In genomic region chr16:68719993-68720489, GRCh38 we compare ENCODE assay signal across 1 cellular context.
TF ChIP-seq lines count a peak whose summit lies in the region.

No MANE protein-coding gene starts in this region.

TF ChIP-seq in GM12878, 131 proteins besides CTCF, POLR2A, EP300 and RAD21 (continues in another document):
- TF ChIP-seq MTA3 (IDR thresholded peaks at IDR 0.05; ENCODE audit: borderline replicate concordance, low read length), result peak; percentile 69; the same call in 1 of the 2 replicates
- peak; percentile 74; the same call in 1 of the 2 replicates for TF ChIP-seq TCF3 (IDR thresholded peaks at IDR 0.05; ENCODE audit: borderline replicate concordance, insufficient read depth, low read depth, low read length)
- TF ChIP-seq KDM1A (IDR thresholded peaks at IDR 0.05; ENCODE audit: borderline replicate concordance), result no peak
- peak; percentile 40 for TF ChIP-seq RAD51 (IDR thresholded peaks at IDR 0.05)
- TF ChIP-seq TCF12 (IDR thresholded peaks at IDR 0.05; ENCODE audit: low read depth, low read length), result peak; percentile 80
- TF ChIP-seq, protein P1, sequence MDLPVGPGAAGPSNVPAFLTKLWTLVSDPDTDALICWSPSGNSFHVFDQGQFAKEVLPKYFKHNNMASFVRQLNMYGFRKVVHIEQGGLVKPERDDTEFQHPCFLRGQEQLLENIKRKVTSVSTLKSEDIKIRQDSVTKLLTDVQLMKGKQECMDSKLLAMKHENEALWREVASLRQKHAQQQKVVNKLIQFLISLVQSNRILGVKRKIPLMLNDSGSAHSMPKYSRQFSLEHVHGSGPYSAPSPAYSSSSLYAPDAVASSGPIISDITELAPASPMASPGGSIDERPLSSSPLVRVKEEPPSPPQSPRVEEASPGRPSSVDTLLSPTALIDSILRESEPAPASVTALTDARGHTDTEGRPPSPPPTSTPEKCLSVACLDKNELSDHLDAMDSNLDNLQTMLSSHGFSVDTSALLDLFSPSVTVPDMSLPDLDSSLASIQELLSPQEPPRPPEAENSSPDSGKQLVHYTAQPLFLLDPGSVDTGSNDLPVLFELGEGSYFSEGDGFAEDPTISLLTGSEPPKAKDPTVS (IDR thresholded peaks at IDR 0.05; ENCODE audit: low read depth, low read length), result no peak
- TF ChIP-seq CEBPB (IDR thresholded peaks at IDR 0.05; ENCODE audit: borderline replicate concordance in 1 of 2, low read depth in 2 of 2, low read length in 2 of 2), result 0 out of 4 replicates have a peak, but pooled peaks of 1 of the 2 experiments have one; percentile 27
- no peak for TF ChIP-seq ZZZ3 (IDR thresholded peaks at IDR 0.05; ENCODE audit: control insufficient read depth, insufficient read length, low read depth)
- TF ChIP-seq, protein P2, sequence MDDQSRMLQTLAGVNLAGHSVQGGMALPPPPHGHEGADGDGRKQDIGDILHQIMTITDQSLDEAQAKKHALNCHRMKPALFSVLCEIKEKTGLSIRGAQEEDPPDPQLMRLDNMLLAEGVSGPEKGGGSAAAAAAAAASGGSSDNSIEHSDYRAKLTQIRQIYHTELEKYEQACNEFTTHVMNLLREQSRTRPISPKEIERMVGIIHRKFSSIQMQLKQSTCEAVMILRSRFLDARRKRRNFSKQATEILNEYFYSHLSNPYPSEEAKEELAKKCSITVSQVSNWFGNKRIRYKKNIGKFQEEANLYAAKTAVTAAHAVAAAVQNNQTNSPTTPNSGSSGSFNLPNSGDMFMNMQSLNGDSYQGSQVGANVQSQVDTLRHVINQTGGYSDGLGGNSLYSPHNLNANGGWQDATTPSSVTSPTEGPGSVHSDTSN (IDR thresholded peaks at IDR 0.05; ENCODE audit: insufficient replicate concordance, low read depth, low read length), result no peak
- TF ChIP-seq, protein P3, sequence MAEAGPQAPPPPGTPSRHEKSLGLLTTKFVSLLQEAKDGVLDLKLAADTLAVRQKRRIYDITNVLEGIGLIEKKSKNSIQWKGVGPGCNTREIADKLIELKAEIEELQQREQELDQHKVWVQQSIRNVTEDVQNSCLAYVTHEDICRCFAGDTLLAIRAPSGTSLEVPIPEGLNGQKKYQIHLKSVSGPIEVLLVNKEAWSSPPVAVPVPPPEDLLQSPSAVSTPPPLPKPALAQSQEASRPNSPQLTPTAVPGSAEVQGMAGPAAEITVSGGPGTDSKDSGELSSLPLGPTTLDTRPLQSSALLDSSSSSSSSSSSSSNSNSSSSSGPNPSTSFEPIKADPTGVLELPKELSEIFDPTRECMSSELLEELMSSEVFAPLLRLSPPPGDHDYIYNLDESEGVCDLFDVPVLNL (IDR thresholded peaks at IDR 0.05; ENCODE audit: low read depth, low read length), result no peak
- TF ChIP-seq MEF2A (IDR thresholded peaks at IDR 0.05; ENCODE audit: insufficient read depth, low read depth, low read length), result 0 out of 2 replicates have a peak, but pooled peaks have one; percentile 8
- peak; percentile 65 for TF ChIP-seq CUX1 (IDR thresholded peaks at IDR 0.05; ENCODE audit: insufficient replicate concordance, low read depth, low read length)
- TF ChIP-seq WRNIP1 (IDR thresholded peaks at IDR 0.05; ENCODE audit: borderline replicate concordance, low read depth, low read length), result no peak
- 0 out of 2 replicates have a peak, but pooled peaks have one; percentile 18 for TF ChIP-seq TCF7 (IDR thresholded peaks at IDR 0.05; ENCODE audit: borderline replicate concordance)
- TF ChIP-seq FOXK2 (IDR thresholded peaks at IDR 0.05), result no peak
- TF ChIP-seq, protein P4, sequence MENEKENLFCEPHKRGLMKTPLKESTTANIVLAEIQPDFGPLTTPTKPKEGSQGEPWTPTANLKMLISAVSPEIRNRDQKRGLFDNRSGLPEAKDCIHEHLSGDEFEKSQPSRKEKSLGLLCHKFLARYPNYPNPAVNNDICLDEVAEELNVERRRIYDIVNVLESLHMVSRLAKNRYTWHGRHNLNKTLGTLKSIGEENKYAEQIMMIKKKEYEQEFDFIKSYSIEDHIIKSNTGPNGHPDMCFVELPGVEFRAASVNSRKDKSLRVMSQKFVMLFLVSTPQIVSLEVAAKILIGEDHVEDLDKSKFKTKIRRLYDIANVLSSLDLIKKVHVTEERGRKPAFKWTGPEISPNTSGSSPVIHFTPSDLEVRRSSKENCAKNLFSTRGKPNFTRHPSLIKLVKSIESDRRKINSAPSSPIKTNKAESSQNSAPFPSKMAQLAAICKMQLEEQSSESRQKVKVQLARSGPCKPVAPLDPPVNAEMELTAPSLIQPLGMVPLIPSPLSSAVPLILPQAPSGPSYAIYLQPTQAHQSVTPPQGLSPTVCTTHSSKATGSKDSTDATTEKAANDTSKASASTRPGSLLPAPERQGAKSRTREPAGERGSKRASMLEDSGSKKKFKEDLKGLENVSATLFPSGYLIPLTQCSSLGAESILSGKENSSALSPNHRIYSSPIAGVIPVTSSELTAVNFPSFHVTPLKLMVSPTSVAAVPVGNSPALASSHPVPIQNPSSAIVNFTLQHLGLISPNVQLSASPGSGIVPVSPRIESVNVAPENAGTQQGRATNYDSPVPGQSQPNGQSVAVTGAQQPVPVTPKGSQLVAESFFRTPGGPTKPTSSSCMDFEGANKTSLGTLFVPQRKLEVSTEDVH (IDR thresholded peaks at IDR 0.05; ENCODE audit: low read depth, partially characterized antibody), result no peak
- TF ChIP-seq IKZF2 (IDR thresholded peaks at IDR 0.05), result peak; percentile 87 to 89; a peak in 3 of 4 replicates
- peak; percentile 60 for TF ChIP-seq IKZF1 (conservative IDR thresholded peaks at IDR 0.05)
- TF ChIP-seq, protein P5, sequence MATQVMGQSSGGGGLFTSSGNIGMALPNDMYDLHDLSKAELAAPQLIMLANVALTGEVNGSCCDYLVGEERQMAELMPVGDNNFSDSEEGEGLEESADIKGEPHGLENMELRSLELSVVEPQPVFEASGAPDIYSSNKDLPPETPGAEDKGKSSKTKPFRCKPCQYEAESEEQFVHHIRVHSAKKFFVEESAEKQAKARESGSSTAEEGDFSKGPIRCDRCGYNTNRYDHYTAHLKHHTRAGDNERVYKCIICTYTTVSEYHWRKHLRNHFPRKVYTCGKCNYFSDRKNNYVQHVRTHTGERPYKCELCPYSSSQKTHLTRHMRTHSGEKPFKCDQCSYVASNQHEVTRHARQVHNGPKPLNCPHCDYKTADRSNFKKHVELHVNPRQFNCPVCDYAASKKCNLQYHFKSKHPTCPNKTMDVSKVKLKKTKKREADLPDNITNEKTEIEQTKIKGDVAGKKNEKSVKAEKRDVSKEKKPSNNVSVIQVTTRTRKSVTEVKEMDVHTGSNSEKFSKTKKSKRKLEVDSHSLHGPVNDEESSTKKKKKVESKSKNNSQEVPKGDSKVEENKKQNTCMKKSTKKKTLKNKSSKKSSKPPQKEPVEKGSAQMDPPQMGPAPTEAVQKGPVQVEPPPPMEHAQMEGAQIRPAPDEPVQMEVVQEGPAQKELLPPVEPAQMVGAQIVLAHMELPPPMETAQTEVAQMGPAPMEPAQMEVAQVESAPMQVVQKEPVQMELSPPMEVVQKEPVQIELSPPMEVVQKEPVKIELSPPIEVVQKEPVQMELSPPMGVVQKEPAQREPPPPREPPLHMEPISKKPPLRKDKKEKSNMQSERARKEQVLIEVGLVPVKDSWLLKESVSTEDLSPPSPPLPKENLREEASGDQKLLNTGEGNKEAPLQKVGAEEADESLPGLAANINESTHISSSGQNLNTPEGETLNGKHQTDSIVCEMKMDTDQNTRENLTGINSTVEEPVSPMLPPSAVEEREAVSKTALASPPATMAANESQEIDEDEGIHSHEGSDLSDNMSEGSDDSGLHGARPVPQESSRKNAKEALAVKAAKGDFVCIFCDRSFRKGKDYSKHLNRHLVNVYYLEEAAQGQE (IDR thresholded peaks at IDR 0.05; ENCODE audit: low read depth, low read length), result no peak
- TF ChIP-seq JUNB (IDR thresholded peaks at IDR 0.05), result peak; percentile 27; the same call in 1 of the 2 replicates
- peak; percentile 99 for TF ChIP-seq ZNF384 (IDR thresholded peaks at IDR 0.05; ENCODE audit: borderline replicate concordance, low read depth, low read length)
- TF ChIP-seq SUPT20H (IDR thresholded peaks at IDR 0.05; ENCODE audit: borderline replicate concordance, control insufficient read depth, low read depth, low read length), result no peak
- TF ChIP-seq, protein P6, sequence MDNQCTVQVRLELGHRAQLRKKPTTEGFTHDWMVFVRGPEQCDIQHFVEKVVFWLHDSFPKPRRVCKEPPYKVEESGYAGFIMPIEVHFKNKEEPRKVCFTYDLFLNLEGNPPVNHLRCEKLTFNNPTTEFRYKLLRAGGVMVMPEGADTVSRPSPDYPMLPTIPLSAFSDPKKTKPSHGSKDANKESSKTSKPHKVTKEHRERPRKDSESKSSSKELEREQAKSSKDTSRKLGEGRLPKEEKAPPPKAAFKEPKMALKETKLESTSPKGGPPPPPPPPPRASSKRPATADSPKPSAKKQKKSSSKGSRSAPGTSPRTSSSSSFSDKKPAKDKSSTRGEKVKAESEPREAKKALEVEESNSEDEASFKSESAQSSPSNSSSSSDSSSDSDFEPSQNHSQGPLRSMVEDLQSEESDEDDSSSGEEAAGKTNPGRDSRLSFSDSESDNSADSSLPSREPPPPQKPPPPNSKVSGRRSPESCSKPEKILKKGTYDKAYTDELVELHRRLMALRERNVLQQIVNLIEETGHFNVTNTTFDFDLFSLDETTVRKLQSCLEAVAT (IDR thresholded peaks at IDR 0.05), result peak; percentile 66
- 0 out of 2 replicates have a peak, but pooled peaks have one; percentile 32 for TF ChIP-seq CREB1 (IDR thresholded peaks at IDR 0.05; ENCODE audit: low read depth)
- TF ChIP-seq, protein P7, sequence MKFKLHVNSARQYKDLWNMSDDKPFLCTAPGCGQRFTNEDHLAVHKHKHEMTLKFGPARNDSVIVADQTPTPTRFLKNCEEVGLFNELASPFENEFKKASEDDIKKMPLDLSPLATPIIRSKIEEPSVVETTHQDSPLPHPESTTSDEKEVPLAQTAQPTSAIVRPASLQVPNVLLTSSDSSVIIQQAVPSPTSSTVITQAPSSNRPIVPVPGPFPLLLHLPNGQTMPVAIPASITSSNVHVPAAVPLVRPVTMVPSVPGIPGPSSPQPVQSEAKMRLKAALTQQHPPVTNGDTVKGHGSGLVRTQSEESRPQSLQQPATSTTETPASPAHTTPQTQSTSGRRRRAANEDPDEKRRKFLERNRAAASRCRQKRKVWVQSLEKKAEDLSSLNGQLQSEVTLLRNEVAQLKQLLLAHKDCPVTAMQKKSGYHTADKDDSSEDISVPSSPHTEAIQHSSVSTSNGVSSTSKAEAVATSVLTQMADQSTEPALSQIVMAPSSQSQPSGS (IDR thresholded peaks at IDR 0.05; ENCODE audit: low read length), result peak; percentile 84
- 0 out of 2 replicates have a peak, but pooled peaks have one; percentile 60 for TF ChIP-seq NR2F1 (conservative IDR thresholded peaks at IDR 0.05)
- peak; percentile 63 for TF ChIP-seq MTA2 (IDR thresholded peaks at IDR 0.05; ENCODE audit: low read depth)
- TF ChIP-seq ATF7 (IDR thresholded peaks at IDR 0.05; ENCODE audit: low read depth), result peak; percentile 75
- TF ChIP-seq SMARCA5 (IDR thresholded peaks at IDR 0.05), result peak; percentile 16; the same call in 1 of the 2 replicates
- TF ChIP-seq GATAD2B (conservative IDR thresholded peaks at IDR 0.05; ENCODE audit: low read depth), result 0 out of 2 replicates have a peak, but pooled peaks have one; percentile 45
- TF ChIP-seq ESRRA (IDR thresholded peaks at IDR 0.05; ENCODE audit: low read length), result peak; percentile 66; the same call in 1 of the 2 replicates
- no peak for TF ChIP-seq ZNF622 (IDR thresholded peaks at IDR 0.05)
- 0 out of 2 replicates have a peak, but pooled peaks have one; percentile 29 for TF ChIP-seq HDGF (IDR thresholded peaks at IDR 0.05)
- 0 out of 2 replicates have a peak, but pooled peaks have one; percentile 50 for TF ChIP-seq NBN (IDR thresholded peaks at IDR 0.05)
- peak; percentile 92 for TF ChIP-seq POU2F2 (IDR thresholded peaks at IDR 0.05; ENCODE audit: borderline replicate concordance, low read depth, low read length)
- TF ChIP-seq BMI1 (IDR thresholded peaks at IDR 0.05; ENCODE audit: borderline replicate concordance), result no peak
- TF ChIP-seq HDAC2 (IDR thresholded peaks at IDR 0.05), result no peak
- TF ChIP-seq IRF5 (IDR thresholded peaks at IDR 0.05; ENCODE audit: borderline replicate concordance), result no peak
- 0 out of 2 replicates have a peak, but pooled peaks have one; percentile 54 for TF ChIP-seq ZBED1 (IDR thresholded peaks at IDR 0.05; ENCODE audit: borderline replicate concordance)
- TF ChIP-seq, protein P8, sequence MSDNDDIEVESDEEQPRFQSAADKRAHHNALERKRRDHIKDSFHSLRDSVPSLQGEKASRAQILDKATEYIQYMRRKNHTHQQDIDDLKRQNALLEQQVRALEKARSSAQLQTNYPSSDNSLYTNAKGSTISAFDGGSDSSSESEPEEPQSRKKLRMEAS (IDR thresholded peaks at IDR 0.05; ENCODE audit: low read depth, low read length), result no peak
